9 cellular contexts compared by ENCODE assay signal in genomic region chr1:155064109-155064812, GRCh38. TPM values are rescaled to one million over a fixed set of nuclear protein-coding genes. Genes with fewer than 3 reads are reported as not detected.
DNase-seq lines count a peak whose midpoint lies in the region; ATAC-seq and TF ChIP-seq lines count a peak whose summit lies in the region.
"Had no signal": no experiment of that assay in that cellular context is flagged by ENCODE, and none has a peak within 500 bp of the region (broad histone marks: within the 10 kb centered on the region; RNA-seq: fewer than 3 reads in every experiment).

No MANE protein-coding gene starts in this region.

- intact Hi-C loops in HCT116 (cut with micrococcal nuclease), result loop anchor here (5.0 kb wide), 3 partner anchors 92 to 507 kb away; partner anchors contain the start of genes CKS1B, SHC1 and UBE2Q1
- intact Hi-C loops in naive thymus-derived CD4-positive, alpha-beta T cell (cut with micrococcal nuclease), result loop anchor here (5.0 to 10.0 kb wide), 7 partner anchors 62 to 739 kb away; partner anchors contain the start of genes ADAR (in 1 of the 2), AQP10 (in 1 of the 2), ATP8B2 (in 1 of the 2) and PBXIP1 (in 1 of the 2)

- H3K27me3 Mint-ChIP-seq in CD8-positive, alpha-beta memory T cell, result no peaks in the 10 kb centered on the region
- peaks cover 16% of the 10 kb centered on the region for H3K27me3 Mint-ChIP-seq in endothelial cell (ENCODE audit: unreplicated experiment)
- H3K27me3 Mint-ChIP-seq in naive thymus-derived CD4-positive, alpha-beta T cell, result no peaks in the 10 kb centered on the region

- no peaks in the 10 kb centered on the region for H4K20me1 ChIP-seq in HCT116 (ENCODE audit: insufficient read depth)

- peaks cover 34% of the 10 kb centered on the region for H3K4me1 ChIP-seq in CD8-positive, alpha-beta memory T cell (ENCODE audit: insufficient read depth, low read length)
- peaks cover 21 to 35% of the 10 kb centered on the region in 2 experiments for H3K4me1 ChIP-seq in HCT116 (ENCODE audit: control insufficient read depth in 1 of 2, insufficient read depth in 2 of 2, low read length in 2 of 2)
- H3K4me1 ChIP-seq in naive thymus-derived CD4-positive, alpha-beta T cell (ENCODE audit: control insufficient read depth in 2 of 2, insufficient read depth in 2 of 2, low read length in 2 of 2), result peaks cover 20 to 21% of the 10 kb centered on the region in 2 donors

- no peak overlapping the region for H2AFZ ChIP-seq in HCT116 (ENCODE audit: low read depth, low read length, poor library complexity, severe bottlenecking)

- H3K4me3 Mint-ChIP-seq in CD8-positive, alpha-beta memory T cell, result peak overlapping the region; percentile 82 to 98 (median 89)
- peak overlapping the region; percentile 94 for H3K4me3 Mint-ChIP-seq in endothelial cell (ENCODE audit: unreplicated experiment)
- peak overlapping the region; percentile 77 to 99 (median 95) for H3K4me3 Mint-ChIP-seq in naive thymus-derived CD4-positive, alpha-beta T cell

- no peaks in the 10 kb centered on the region for H3K27me3 ChIP-seq in CD8-positive, alpha-beta memory T cell (ENCODE audit: insufficient read depth, low read length, poor library complexity, severe bottlenecking)
- no peaks in the 10 kb centered on the region for H3K27me3 ChIP-seq in HCT116 (ENCODE audit: insufficient read depth, low read length)
- no peaks in the 10 kb centered on the region for H3K27me3 ChIP-seq in naive thymus-derived CD4-positive, alpha-beta T cell (ENCODE audit: control insufficient read depth in 2 of 2, insufficient read depth in 2 of 2, low read length in 2 of 2)

- peaks cover 23 to 39% (median 33%) of the 10 kb centered on the region in 3 donors for H3K4me1 Mint-ChIP-seq in CD8-positive, alpha-beta memory T cell
- peaks cover 14% of the 10 kb centered on the region for H3K4me1 Mint-ChIP-seq in endothelial cell (ENCODE audit: unreplicated experiment)
- H3K4me1 Mint-ChIP-seq in naive thymus-derived CD4-positive, alpha-beta T cell, result peaks cover 21 to 42% (median 39%) of the 10 kb centered on the region in 7 donors

- CTCF ChIA-PET in CD8-positive, alpha-beta memory T cell (lab: Charles Lee), result interaction anchor here (1.3 to 5.0 kb wide), 7 partner anchors 12 to 27 kb away, joined by 3 to 46 read pairs (median 7); partner anchors contain the start of genes ADAM15 and EFNA3
- CTCF ChIA-PET in HCT116 (lab: Charles Lee), result interaction anchor here (0.5 to 6.7 kb wide), 6 partner anchors 12 to 130 kb away, joined by 3 to 44 read pairs (median 6); partner anchors contain the start of gene KRTCAP2
- CTCF ChIA-PET in naive thymus-derived CD4-positive, alpha-beta T cell (lab: Charles Lee), result interaction anchor here (0.8 to 13.9 kb wide), 7 partner anchors 11 to 109 kb away, joined by 3 to 131 read pairs (median 4); partner anchors contain the start of genes ADAM15 and EFNA3

- H3K27ac Mint-ChIP-seq in CD8-positive, alpha-beta memory T cell, result peak overlapping the region; percentile 6 to 92 (median 76)
- peak overlapping the region; percentile 88 for H3K27ac Mint-ChIP-seq in endothelial cell (ENCODE audit: unreplicated experiment)
- H3K27ac Mint-ChIP-seq in naive thymus-derived CD4-positive, alpha-beta T cell, result peak overlapping the region in 8 of 9 donors; percentile 55 to 96 (median 82)

- TF ChIP-seq RAD21 in HCT116 (IDR thresholded peaks at IDR 0.05; ENCODE audit: low read depth), result no peak

- no peak for TF ChIP-seq POLR2A in HCT116 (IDR thresholded peaks at IDR 0.05; ENCODE audit: borderline replicate concordance, extremely low read depth, insufficient read depth, insufficient read length)

- ATAC-seq in HCT116, result peak; percentile 37
- ATAC-seq in naive thymus-derived CD4-positive, alpha-beta T cell, result peak; percentile 8
- no peak for ATAC-seq in HG02571 (IDR thresholded peaks at IDR 0.05; ENCODE audit: unreplicated experiment)
- no peak for ATAC-seq in GM21576 (IDR thresholded peaks at IDR 0.05; ENCODE audit: unreplicated experiment)

- RAD21 ChIA-PET in HCT116 (lab: Charles Lee; ENCODE audit: low non-redundant PET in 1 of 2, low total read pairs in 2 of 2, uncharacterized antibody in 2 of 2, unreplicated experiment in 2 of 2), result interaction anchor here in 1 of 2 experiments (1.2 to 2.3 kb wide), 2 partner anchors 14 to 20 kb away, joined by 4 to 9 read pairs; partner anchors contain the start of gene EFNA3

- 0 out of 2 replicates have a peak, but pooled peaks cover 5% of the 10 kb centered on the region for H3K79me2 ChIP-seq in HCT116 (ENCODE audit: insufficient read depth, low read length)

- TSS peak; percentile 80 for BruUV-seq in HCT116 (replicated peaks; lab: Mats Ljungman, UMichigan)

- DNase-seq in CD8-positive, alpha-beta memory T cell, result peak in 1 of 5 donors; percentile 20
- DNase-seq in HCT116 (ENCODE audit: low read depth, low spot score), result no peak
- DNase-seq in RPMI8226, result peak; percentile 75
- DNase-seq in endothelial cell (ENCODE audit: low spot score), result peak; percentile 61
- peak in 3 of 9 donors; percentile 19 to 51 (median 39) for DNase-seq in naive thymus-derived CD4-positive, alpha-beta T cell
- DNase-seq in GM19240 (ENCODE audit: insufficient read length, low spot score), result no peak

- peak overlapping the region; percentile 95 for H3K4me2 ChIP-seq in HCT116 (ENCODE audit: low read length)

- TF ChIP-seq CTCF in HCT116 (IDR thresholded peaks at IDR 0.05 in 2 of 3, conservative IDR thresholded peaks at IDR 0.05 in 1 of 3; ENCODE audit: borderline replicate concordance in 1 of 3, insufficient read depth in 1 of 3, low read depth in 2 of 3, low read length in 2 of 3) (no peak), endothelial cell (IDR thresholded peaks at IDR 0.05; ENCODE audit: unreplicated experiment) (no peak)

- no peaks in the 10 kb centered on the region for H3K9me2 ChIP-seq in HCT116 (ENCODE audit: insufficient read depth)

- no peaks in the 10 kb centered on the region for H3K9me3 Mint-ChIP-seq in CD8-positive, alpha-beta memory T cell
- no peaks in the 10 kb centered on the region for H3K9me3 Mint-ChIP-seq in endothelial cell (ENCODE audit: unreplicated experiment)
- no peaks in the 10 kb centered on the region for H3K9me3 Mint-ChIP-seq in naive thymus-derived CD4-positive, alpha-beta T cell

- H3K27ac ChIP-seq in CD8-positive, alpha-beta memory T cell (ENCODE audit: low read depth, low read length), result peak overlapping the region; percentile 65
- peak overlapping the region; percentile 93 for H3K27ac ChIP-seq in HCT116 (ENCODE audit: low read depth, low read length)
- H3K27ac ChIP-seq in naive thymus-derived CD4-positive, alpha-beta T cell (ENCODE audit: low read depth, low read length), result peak overlapping the region; percentile 69

- peak overlapping the region; percentile 88 for H3K4me3 ChIP-seq in CD8-positive, alpha-beta memory T cell (ENCODE audit: low read length)
- peak overlapping the region; percentile 77 to 84 for H3K4me3 ChIP-seq in HCT116 (replicated peaks in 1 of 2; ENCODE audit: low read depth in 1 of 2, low read length in 2 of 2)
- H3K4me3 ChIP-seq in naive thymus-derived CD4-positive, alpha-beta T cell (ENCODE audit: low read length), result peak overlapping the region; percentile 76

- H3K36me3 Mint-ChIP-seq in CD8-positive, alpha-beta memory T cell, result peaks cover 0 to 25% (median 8%) of the 10 kb centered on the region in 3 donors
- H3K36me3 Mint-ChIP-seq in endothelial cell (ENCODE audit: low read depth, unreplicated experiment), result peaks cover 24% of the 10 kb centered on the region
- peaks cover 0 to 11% (median 0%) of the 10 kb centered on the region in 5 donors for H3K36me3 Mint-ChIP-seq in naive thymus-derived CD4-positive, alpha-beta T cell

- H3K9me3 ChIP-seq in CD8-positive, alpha-beta memory T cell (ENCODE audit: low read length), result no peaks in the 10 kb centered on the region
- no peaks in the 10 kb centered on the region for H3K9me3 ChIP-seq in HCT116 (ENCODE audit: control insufficient read depth in 1 of 2, insufficient read depth in 1 of 2, low read depth in 1 of 2, low read length in 2 of 2)
- H3K9me3 ChIP-seq in naive thymus-derived CD4-positive, alpha-beta T cell (ENCODE audit: control insufficient read depth in 2 of 3, low read length in 3 of 3), result no peaks in the 10 kb centered on the region

- H3K36me3 ChIP-seq in CD8-positive, alpha-beta memory T cell (ENCODE audit: insufficient read depth, low read length), result no peaks in the 10 kb centered on the region
- H3K36me3 ChIP-seq in HCT116 (ENCODE audit: control insufficient read depth in 1 of 2, insufficient read depth in 2 of 2, low read length in 2 of 2), result peaks cover 8 to 15% of the 10 kb centered on the region in 2 experiments; a peak in 3 of 4 replicates
- peaks cover 0 to 19% (median 0%) of the 10 kb centered on the region in 3 experiments for H3K36me3 ChIP-seq in naive thymus-derived CD4-positive, alpha-beta T cell (ENCODE audit: control insufficient read depth in 2 of 3, insufficient read depth in 3 of 3, low read length in 3 of 3)

- peak overlapping the region; percentile 72 for H3K9ac ChIP-seq in HCT116 (ENCODE audit: low read length)

- POLR2A ChIA-PET in CD8-positive, alpha-beta memory T cell (lab: Charles Lee), result interaction anchor here (1.0 to 3.5 kb wide), 2 partner anchors 21 to 103 kb away, joined by 3 to 15 read pairs; no protein-coding TSS in a partner anchor
- POLR2A ChIA-PET in HCT116 (lab: Charles Lee), result interaction anchor here (1.4 to 1.6 kb wide), 2 partner anchors 16 to 21 kb away, joined by 5 to 7 read pairs; no protein-coding TSS in a partner anchor
- POLR2A ChIA-PET in naive thymus-derived CD4-positive, alpha-beta T cell (lab: Charles Lee), result interaction anchor here (1.3 to 7.8 kb wide), 5 partner anchors 10 to 20 kb away, joined by 3 to 51 read pairs (median 6); no protein-coding TSS in a partner anchor

RNA-seq across cellular contexts. Expression of gene EFNA4, which starts 0.7 kb away (rescaled TPM):
- 1 to 10 TPM; 3.4 to 3.7 TPM for total RNA-seq in CD8-positive, alpha-beta memory T cell
- polyA plus RNA-seq in CD8-positive, alpha-beta memory T cell, result 3.0 TPM
- total RNA-seq in HCT116 (2021; ENCODE audit: unreplicated experiment) (9.8 TPM), endothelial cell (ENCODE audit: unreplicated experiment) (25.2 TPM)
- polyA plus RNA-seq in HCT116 (2012), result 9.0 and 10.9 TPM in 2 replicates
- 1 to 10 TPM; 3.9 to 9.4 (median 7.7) TPM for total RNA-seq in naive thymus-derived CD4-positive, alpha-beta T cell
- 1 to 10 TPM; 2.1 to 3.9 TPM for polyA plus RNA-seq in naive thymus-derived CD4-positive, alpha-beta T cell

RNA-seq across cellular contexts. Expression of gene ADAM15, which starts 13.1 kb away (rescaled TPM):
- total RNA-seq in CD8-positive, alpha-beta memory T cell, result 10 to 100 TPM; 34.5 to 36.9 TPM
- 15.3 TPM for polyA plus RNA-seq in CD8-positive, alpha-beta memory T cell
- total RNA-seq in HCT116 (2021; ENCODE audit: unreplicated experiment), result 149 TPM
- polyA plus RNA-seq in HCT116 (2012), result 185 and 189 TPM in 2 replicates
- 382 TPM for total RNA-seq in endothelial cell (ENCODE audit: unreplicated experiment)
- 10 to 100 TPM; 16.9 to 53.7 (median 28.8) TPM for total RNA-seq in naive thymus-derived CD4-positive, alpha-beta T cell
- polyA plus RNA-seq in naive thymus-derived CD4-positive, alpha-beta T cell, result 1 to 10 TPM; 5.8 to 8.5 TPM

RNA-seq across cellular contexts. Expression of gene EFNA3, which starts 14.4 kb away (rescaled TPM):
- total RNA-seq in CD8-positive, alpha-beta memory T cell, result 1 to 10 TPM in 1 of 2 experiments, under 1 TPM in 1; 0.94 to 1.4 TPM
- 1.0 TPM for polyA plus RNA-seq in CD8-positive, alpha-beta memory T cell
- total RNA-seq in HCT116 (2021; ENCODE audit: unreplicated experiment), result 20.4 TPM
- polyA plus RNA-seq in HCT116 (2012), result 29.2 and 31.1 TPM in 2 replicates
- 9.6 TPM for total RNA-seq in endothelial cell (ENCODE audit: unreplicated experiment)
- 1 to 10 TPM in 4 of 5 experiments, under 1 TPM in 1; 0.42 to 4.0 (median 2.7) TPM for total RNA-seq in naive thymus-derived CD4-positive, alpha-beta T cell
- polyA plus RNA-seq in naive thymus-derived CD4-positive, alpha-beta T cell, result under 1 TPM; 0.51 to 0.72 TPM

RNA-seq across cellular contexts. Expression of gene DCST1, which starts 30.6 kb away (rescaled TPM):
- total RNA-seq in CD8-positive, alpha-beta memory T cell, result not detected
- polyA plus RNA-seq in CD8-positive, alpha-beta memory T cell, result not detected
- total RNA-seq in HCT116 (2021; ENCODE audit: unreplicated experiment), result 0.32 TPM
- polyA plus RNA-seq in HCT116 (2012), result 0.08 and 0.14 TPM in 2 replicates
- not detected for total RNA-seq in endothelial cell (ENCODE audit: unreplicated experiment)
- total RNA-seq in naive thymus-derived CD4-positive, alpha-beta T cell, result under 1 TPM in 3 of 5 experiments, not detected in 2; 0.19 to 0.78 (median 0.42) TPM
- polyA plus RNA-seq in naive thymus-derived CD4-positive, alpha-beta T cell, result not detected
- total RNA-seq: T-helper 1 cell treated with Interleukin-12 subunit alpha and Interleukin-12 subunit beta and Interleukin-4 antibody, amounts not matched to agents 30 ng/mL and 1 ng/mL, for 36 hours had no signal

RNA-seq across cellular contexts. Expression of gene DCST2, which starts 30.7 kb away (rescaled TPM):
- under 1 TPM; 0.09 to 0.16 TPM for total RNA-seq in CD8-positive, alpha-beta memory T cell
- polyA plus RNA-seq in CD8-positive, alpha-beta memory T cell, result not detected
- total RNA-seq in HCT116 (2021; ENCODE audit: unreplicated experiment) (2.0 TPM), endothelial cell (ENCODE audit: unreplicated experiment) (2.8 TPM)
- 2.4 and 2.9 TPM in 2 replicates for polyA plus RNA-seq in HCT116 (2012)
- total RNA-seq in naive thymus-derived CD4-positive, alpha-beta T cell, result 1 to 10 TPM in 4 of 5 experiments, under 1 TPM in 1; 0.22 to 3.3 (median 2.4) TPM
- not detected for polyA plus RNA-seq in naive thymus-derived CD4-positive, alpha-beta T cell

Comparison
In these comparisons a context has a peak if more than half of its experiments do, and no peak if none do; other contexts are left out.
1. DNase-seq: peak in RPMI8226 (single experiment) and endothelial cell (single experiment); none in HCT116 (single experiment) and GM19240 (single experiment).
2. ATAC-seq: peak in HCT116 (single experiment) and naive thymus-derived CD4-positive, alpha-beta T cell (single experiment); none in HG02571 (single experiment) and GM21576 (single experiment).
3. Peak in every context shown above with its lines, with median percentiles within 50 percentile points of each other: H3K27ac ChIP-seq, H3K4me3 ChIP-seq, H3K27ac Mint-ChIP-seq and H3K4me3 Mint-ChIP-seq.